In genomic region chr4:22901631-22902030, GRCh38 we compare ENCODE assay signal across 20 cellular contexts.
DNase-seq lines count a peak whose midpoint lies in the region; ATAC-seq and TF ChIP-seq lines count a peak whose summit lies in the region.
"Had no signal": no experiment of that assay in that cellular context is flagged by ENCODE, and none has a peak within 500 bp of the region (broad histone marks: within the 10 kb centered on the region; RNA-seq: fewer than 3 reads in every experiment).

No MANE protein-coding gene starts in this region.

- ATAC-seq in GM18519 (IDR thresholded peaks at IDR 0.05; ENCODE audit: low FRiP score, unreplicated experiment) (no peak), HG03175 (IDR thresholded peaks at IDR 0.05; ENCODE audit: unreplicated experiment) (no peak)
- ATAC-seq: GM12878 had no signal

- intact Hi-C loops in posterior vena cava (cut with DNase I), result no loop called here

- TF ChIP-seq CTCF in retinal pigment epithelial cell (conservative IDR thresholded peaks at IDR 0.05; ENCODE audit: low read depth, low read length), result no peak

- DNase-seq in NCI-H510A treated with DMSO at 0.1 percent for 48 hours (lab: John Stamatoyannopoulos, UW), result peak; percentile 27
- no peak for DNase-seq in NCI-H510A (lab: John Stamatoyannopoulos, UW)
- DNase-seq in M059J (ENCODE audit: low read depth), result peak; percentile 3
- DNase-seq in glomerular visceral epithelial cell (ENCODE audit: extremely low spot score), result peak; percentile 28
- DNase-seq in retinal pigment epithelial cell (ENCODE audit: low read depth), result peak; percentile 7
- DNase-seq in posterior vena cava (ENCODE audit: low spot score), result no peak
- DNase-seq: 8988T; AML-193; Calu3; CD8-positive, alpha-beta memory T cell; GM23248; HCEC 1CT; NCI-H1694 treated with DMSO at 0.1 percent for 48 hours; NCI-H446 treated with DMSO at 0.1 percent for 48 hours; NCI-H774; Peyer's patch; Right ventricle myocardium superior had no signal

- no peak overlapping the region for H3K4me3 ChIP-seq in retinal pigment epithelial cell (ENCODE audit: low read length)
- H3K4me3 ChIP-seq: GM12878, GM23248, Peyer's patch had no signal

Comparison
In these comparisons a context has a peak if more than half of its experiments do, and no peak if none do; other contexts are left out.
1. DNase-seq: peak in NCI-H510A treated with DMSO at 0.1 percent for 48 hours (single experiment), M059J (single experiment), glomerular visceral epithelial cell (single experiment) and retinal pigment epithelial cell (single experiment); none in NCI-H510A (single experiment) and posterior vena cava (single experiment).